ENCODE assay signal across 1 cellular context in the genomic region with DNA sequence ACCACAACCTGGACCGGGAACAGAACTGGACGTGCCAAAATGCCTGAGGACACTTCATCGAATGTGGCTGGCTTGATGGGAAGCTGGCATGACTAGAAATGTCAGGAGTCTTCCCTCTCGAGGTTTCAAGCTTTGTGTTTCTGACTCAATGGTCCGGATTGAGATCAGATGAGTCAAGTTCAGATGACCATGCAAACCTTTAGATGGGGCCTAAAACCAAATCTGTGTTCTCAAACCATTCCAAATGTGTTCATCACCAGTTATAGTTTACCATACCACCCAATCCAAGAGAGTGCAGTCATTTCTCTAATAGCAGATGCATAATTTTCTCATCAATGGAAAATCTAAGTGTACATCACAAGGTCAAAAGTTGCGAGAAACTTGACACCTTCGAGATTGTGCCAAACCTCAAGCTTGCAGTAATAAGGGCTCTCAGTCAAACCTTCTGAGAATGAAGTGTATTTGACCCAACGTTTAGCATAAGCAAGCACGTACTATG.
TF ChIP-seq lines count a peak whose summit lies in the region.

No MANE protein-coding gene starts in this region.

TF ChIP-seq in A549, 52 proteins besides CTCF, POLR2A, EP300 and RAD21 (continued from another document):
- no peak for TF ChIP-seq HMGXB4 (CRISPR knock-in tag; IDR thresholded peaks at IDR 0.05; ENCODE audit: borderline replicate concordance)
- TF ChIP-seq CBX2 (IDR thresholded peaks at IDR 0.05; ENCODE audit: borderline replicate concordance, low read depth), result no peak
- no peak for TF ChIP-seq FOXS1 (CRISPR knock-in tag; IDR thresholded peaks at IDR 0.05)
- TF ChIP-seq MYC (IDR thresholded peaks at IDR 0.05; ENCODE audit: borderline replicate concordance, low read length), result no peak
- TF ChIP-seq JUNB (IDR thresholded peaks at IDR 0.05), result no peak
